ENCODE assay signal across 12 cellular contexts in genomic region chr4:76772498-76773106, GRCh38.
DNase-seq lines count a peak whose midpoint lies in the region; ATAC-seq, FAIRE-seq and TF ChIP-seq lines count a peak whose summit lies in the region.
"Had no signal": no experiment of that assay in that cellular context is flagged by ENCODE, and none has a peak within 500 bp of the region (broad histone marks: within the 10 kb centered on the region; RNA-seq: fewer than 3 reads in every experiment).

No MANE protein-coding gene starts in this region.

- DNase-seq in astrocyte (ENCODE audit: low read depth) (peak; percentile 78), nephron progenitor cell (no peak), nucleus accumbens (lab: John Stamatoyannopoulos, UW) (no peak), RWPE1 (ENCODE audit: low spot score) (no peak)
- no peak for DNase-seq in activated T-cell treated with anti-CD3 and anti-CD28 coated beads, Interleukin-2, amount 50 U/mL, for 1 hour
- DNase-seq: activated naive CD4-positive, alpha-beta T cell treated with anti-CD3 and anti-CD28 coated beads for 36 hours; left colon; NCI-H1417 treated with DMSO at 0.1 percent for 48 hours; Peyer's patch had no signal

- peak overlapping the region; percentile 27 for H3K9ac ChIP-seq in astrocyte (ENCODE audit: low read length)

- peak overlapping the region; percentile 39 for H3K4me2 ChIP-seq in astrocyte (ENCODE audit: low read length)

- no peaks in the 10 kb centered on the region for H3K27me3 Mint-ChIP-seq in astrocyte (ENCODE audit: low read depth, unreplicated experiment)
- H3K27me3 Mint-ChIP-seq in nephron progenitor cell (ENCODE audit: low read depth, poor library complexity) = peaks cover 5% of the 10 kb centered on the region

- H3K9me3 Mint-ChIP-seq in astrocyte (ENCODE audit: unreplicated experiment) (no peaks in the 10 kb centered on the region), nephron progenitor cell (peaks cover 37% of the 10 kb centered on the region)
- H3K9me3 Mint-ChIP-seq: activated naive CD4-positive, alpha-beta T cell treated with anti-CD3 and anti-CD28 coated beads for 36 hours had no signal

- no peak overlapping the region for H3K4me3 Mint-ChIP-seq in astrocyte (ENCODE audit: unreplicated experiment)
- H3K4me3 Mint-ChIP-seq in nephron progenitor cell = no peak overlapping the region
- H3K4me3 Mint-ChIP-seq: activated naive CD4-positive, alpha-beta T cell treated with anti-CD3 and anti-CD28 coated beads for 36 hours had no signal

- H3K4me1 ChIP-seq in astrocyte (ENCODE audit: insufficient read depth, low read length) = peaks cover 22% of the 10 kb centered on the region
- H3K4me1 ChIP-seq: Peyer's patch had no signal

- H3K4me3 ChIP-seq in astrocyte (ENCODE audit: insufficient read depth, low read depth, low read length) = no peak overlapping the region
- H3K4me3 ChIP-seq: Peyer's patch had no signal

- H3K4me1 Mint-ChIP-seq in astrocyte (ENCODE audit: low read depth, unreplicated experiment) = peaks cover 33% of the 10 kb centered on the region
- peaks cover 37% of the 10 kb centered on the region for H3K4me1 Mint-ChIP-seq in nephron progenitor cell

- CTCF ChIA-PET in RWPE1 (lab: Yijun Ruan, JAX) = interaction anchor here (0.5 kb wide), 1 partner anchor 650 kb away, joined by 6 read pairs; no protein-coding TSS in a partner anchor

- no peaks in the 10 kb centered on the region for H3K27me3 ChIP-seq in astrocyte (ENCODE audit: insufficient read depth, low read length)
- H3K27me3 ChIP-seq: Peyer's patch had no signal

- H3K27ac Mint-ChIP-seq in astrocyte (ENCODE audit: unreplicated experiment) = peak overlapping the region; percentile 97
- peak overlapping the region; percentile 89 for H3K27ac Mint-ChIP-seq in nephron progenitor cell
- H3K27ac Mint-ChIP-seq: activated naive CD4-positive, alpha-beta T cell treated with anti-CD3 and anti-CD28 coated beads for 36 hours had no signal

- H3K36me3 Mint-ChIP-seq in astrocyte (ENCODE audit: low read depth, unreplicated experiment) (peaks cover 40% of the 10 kb centered on the region), nephron progenitor cell (ENCODE audit: low read depth) (peaks cover 98% of the 10 kb centered on the region)

- POLR2A ChIA-PET in RWPE1 (lab: Yijun Ruan, JAX; ENCODE audit: low non-redundant PET) = no interaction called here

- H3K36me3 ChIP-seq in astrocyte (ENCODE audit: insufficient read depth, low read length) = peaks cover 2% of the 10 kb centered on the region

- TF ChIP-seq CTCF in astrocyte (IDR thresholded peaks at IDR 0.05; ENCODE audit: insufficient read depth, low read depth, low read length) (no peak), nephron progenitor cell (IDR thresholded peaks at IDR 0.05) (no peak), RWPE1 (conservative IDR thresholded peaks at IDR 0.05; ENCODE audit: low read depth) (no peak)

- H3K79me2 ChIP-seq in astrocyte (ENCODE audit: insufficient read depth, low read length) = no peaks in the 10 kb centered on the region

- peak overlapping the region; percentile 35 for H3K27ac ChIP-seq in astrocyte (ENCODE audit: low read depth, low read length)
- no peak overlapping the region for H3K27ac ChIP-seq in RWPE1
- H3K27ac ChIP-seq: Peyer's patch had no signal

- H2AFZ ChIP-seq in astrocyte (ENCODE audit: low read depth, low read length) = no peak overlapping the region

- FAIRE-seq in astrocyte (lab: Jason Lieb, UNC) = peak; percentile 17
- FAIRE-seq: endometrium had no signal

- no peaks in the 10 kb centered on the region for H4K20me1 ChIP-seq in astrocyte (ENCODE audit: insufficient read depth, low read length)

- ATAC-seq in GM19025 (IDR thresholded peaks at IDR 0.05; ENCODE audit: low read depth, unreplicated experiment) (peak; percentile 56), HG03060 (IDR thresholded peaks at IDR 0.05; ENCODE audit: low read depth, unreplicated experiment) (peak; percentile 60)

- no peaks in the 10 kb centered on the region for H3K9me3 ChIP-seq in astrocyte (ENCODE audit: insufficient read depth, low read depth, low read length)
- H3K9me3 ChIP-seq: Peyer's patch had no signal
